1 cellular context compared by ENCODE assay signal in the genomic region with DNA sequence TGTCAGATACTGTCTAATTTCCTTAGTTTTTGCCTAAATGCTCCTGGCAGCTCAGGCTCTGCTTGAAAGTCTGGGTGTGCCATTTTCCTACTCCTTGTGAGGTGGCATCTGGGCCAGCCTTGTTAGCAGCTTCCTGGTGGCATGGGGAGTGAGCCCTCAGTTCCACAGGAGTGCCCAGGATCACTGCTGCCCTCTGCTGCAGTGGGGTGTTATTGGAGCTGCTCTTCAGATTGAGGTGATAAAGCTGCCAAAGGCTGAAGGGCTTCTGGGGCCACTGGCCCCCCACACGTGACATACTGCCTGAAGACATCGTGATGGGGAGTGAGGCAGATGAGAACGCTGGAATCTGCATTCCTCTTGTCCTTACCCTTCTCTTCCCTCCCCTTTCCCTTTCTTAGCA.
TF ChIP-seq lines count a peak whose summit lies in the region.

No MANE protein-coding gene starts in this region.

TF ChIP-seq in endothelial cell of umbilical vein, 7 proteins besides CTCF, POLR2A, EP300 and RAD21:
- TF ChIP-seq GATA2 (IDR thresholded peaks at IDR 0.05; ENCODE audit: insufficient read depth, insufficient read length, low read depth, low read length) (peak; percentile 58), POLR2AphosphoS5 (IDR thresholded peaks at IDR 0.05; ENCODE audit: insufficient read depth, low read depth, low read length) (no peak), MYC (IDR thresholded peaks at IDR 0.05; ENCODE audit: low read depth, low read length) (no peak), EZH2 (IDR thresholded peaks at IDR 0.05; ENCODE audit: borderline replicate concordance, low read depth, low read length, severe bottlenecking) (no peak), FOS (IDR thresholded peaks at IDR 0.05; ENCODE audit: borderline replicate concordance, insufficient read depth, low read length) (no peak), JUN (IDR thresholded peaks at IDR 0.05; ENCODE audit: borderline replicate concordance, insufficient read depth, insufficient read length, low read depth) (no peak)
- TF ChIP-seq, protein P1, sequence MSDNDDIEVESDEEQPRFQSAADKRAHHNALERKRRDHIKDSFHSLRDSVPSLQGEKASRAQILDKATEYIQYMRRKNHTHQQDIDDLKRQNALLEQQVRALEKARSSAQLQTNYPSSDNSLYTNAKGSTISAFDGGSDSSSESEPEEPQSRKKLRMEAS (IDR thresholded peaks at IDR 0.05; ENCODE audit: insufficient read depth, insufficient read length), result no peak
